20 cellular contexts compared by ENCODE assay signal in the genomic region with DNA sequence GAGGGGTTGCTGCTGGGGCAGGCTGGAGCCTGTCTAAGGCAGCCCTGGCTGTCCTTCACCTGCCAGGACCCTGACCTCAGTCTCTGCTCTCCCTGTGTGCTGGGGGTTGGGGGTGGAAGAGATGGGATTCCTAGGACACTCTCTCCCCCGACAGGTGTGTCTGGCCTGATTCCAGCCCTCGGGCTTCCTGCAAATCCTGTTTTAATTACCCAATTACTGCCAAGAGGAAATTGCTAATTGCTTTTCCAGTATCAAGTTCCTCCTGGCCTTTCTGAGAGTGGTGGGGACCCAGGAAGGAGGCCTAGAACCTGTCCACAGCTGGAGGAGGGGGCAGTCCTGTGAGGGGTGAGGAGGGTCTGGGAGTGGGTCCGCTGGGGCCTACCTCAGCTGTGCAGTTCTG. TPM values are rescaled to one million over a fixed set of nuclear protein-coding genes. Genes with fewer than 3 reads are reported as not detected.
DNase-seq lines count a peak whose midpoint lies in the region; ATAC-seq and TF ChIP-seq lines count a peak whose summit lies in the region.
"Had no signal": no experiment of that assay in that cellular context is flagged by ENCODE, and none has a peak within 500 bp of the region (broad histone marks: within the 10 kb centered on the region; RNA-seq: fewer than 3 reads in every experiment).

No MANE protein-coding gene starts in this region.

- no peaks in the 10 kb centered on the region for H3K27me3 ChIP-seq in lower lobe of right lung (ENCODE audit: low read depth)
- no peaks in the 10 kb centered on the region for H3K27me3 ChIP-seq in body of pancreas
- H3K27me3 ChIP-seq: heart left ventricle had no signal

- H3K9me3 Mint-ChIP-seq in stimulated activated effector memory CD8-positive, alpha-beta T cell treated with anti-CD3 and anti-CD28 coated beads, Interleukin-12 subunit alpha, Interleukin-12 subunit beta, amount 100 ng/mL, for 72 hours, result no peaks in the 10 kb centered on the region
- H3K9me3 Mint-ChIP-seq: activated B cell treated with CpG ODN at 0.5 μM for 24 hours; activated naive CD4-positive, alpha-beta T cell treated with anti-CD3 and anti-CD28 coated beads, Interleukin-2, amount 50 U/mL, for 72 hours; HFFc6; immature natural killer cell; naive thymus-derived CD8-positive, alpha-beta T cell had no signal

- ATAC-seq in lower lobe of right lung, result no peak
- ATAC-seq in stimulated activated effector memory CD8-positive, alpha-beta T cell treated with anti-CD3 and anti-CD28 coated beads, Interleukin-12 subunit alpha, Interleukin-12 subunit beta, amount 100 ng/mL, for 72 hours, result no peak
- ATAC-seq in GM18873 (IDR thresholded peaks at IDR 0.05; ENCODE audit: low FRiP score, unreplicated experiment), result no peak
- ATAC-seq in body of pancreas, result no peak
- ATAC-seq: activated CD8-positive, alpha-beta T cell treated with anti-CD3 and anti-CD28 coated beads, Interleukin-2, amount 10 ng/mL, durations not matched to agents 7 days and 5 days; activated naive CD4-positive, alpha-beta T cell treated with anti-CD3 and anti-CD28 coated beads, Interleukin-2, amount 50 U/mL, for 72 hours; GM12878; heart left ventricle; naive thymus-derived CD8-positive, alpha-beta T cell had no signal

- H3K27ac ChIP-seq in C4-2B (peak overlapping the region; percentile 63), lower lobe of right lung (peak overlapping the region; percentile 41), body of pancreas (no peak overlapping the region)
- H3K27ac ChIP-seq: heart left ventricle had no signal

- H3K4me3 ChIP-seq in lower lobe of right lung (no peak overlapping the region), body of pancreas (no peak overlapping the region)
- H3K4me3 ChIP-seq: GM12878, heart left ventricle had no signal

- WGBS in body of pancreas, 2 donors, result 14 to 40% methylated on average over 2 to 3 of the region's 3 CpGs

- intact Hi-C loops in lower lobe of right lung (cut with DNase I), result no loop called here
- intact Hi-C loops in body of pancreas (cut with DNase I), result no loop called here

- H3K4me1 Mint-ChIP-seq in stimulated activated effector memory CD8-positive, alpha-beta T cell treated with anti-CD3 and anti-CD28 coated beads, Interleukin-12 subunit alpha, Interleukin-12 subunit beta, amount 100 ng/mL, for 72 hours, result no peaks in the 10 kb centered on the region
- H3K4me1 Mint-ChIP-seq: immature natural killer cell had no signal

- no peak for TF ChIP-seq CTCF in C4-2B (conservative IDR thresholded peaks at IDR 0.05)
- TF ChIP-seq CTCF in lower lobe of right lung (IDR thresholded peaks at IDR 0.05), result no peak
- no peak for TF ChIP-seq CTCF in body of pancreas (IDR thresholded peaks at IDR 0.05)

- peaks cover 61% of the 10 kb centered on the region for H3K4me1 ChIP-seq in lower lobe of right lung
- peaks cover 24% of the 10 kb centered on the region for H3K4me1 ChIP-seq in body of pancreas

- H3K27ac Mint-ChIP-seq in stimulated activated effector memory CD8-positive, alpha-beta T cell treated with anti-CD3 and anti-CD28 coated beads, Interleukin-12 subunit alpha, Interleukin-12 subunit beta, amount 100 ng/mL, for 72 hours, result no peak overlapping the region
- H3K27ac Mint-ChIP-seq: activated B cell treated with CpG ODN at 0.5 μM for 24 hours; activated CD8-positive, alpha-beta T cell treated with anti-CD3 and anti-CD28 coated beads, Interleukin-2, amount 10 ng/mL, durations not matched to agents 7 days and 5 days; immature natural killer cell had no signal

- H3K9me3 ChIP-seq in lower lobe of right lung (no peaks in the 10 kb centered on the region), body of pancreas (no peaks in the 10 kb centered on the region)
- H3K9me3 ChIP-seq: heart left ventricle had no signal

- TF ChIP-seq RAD21 in Ishikawa (IDR thresholded peaks at IDR 0.05; ENCODE audit: low read depth), result no peak

- no peak overlapping the region for H3K4me3 Mint-ChIP-seq in stimulated activated effector memory CD8-positive, alpha-beta T cell treated with anti-CD3 and anti-CD28 coated beads, Interleukin-12 subunit alpha, Interleukin-12 subunit beta, amount 100 ng/mL, for 72 hours
- H3K4me3 Mint-ChIP-seq: activated B cell treated with CpG ODN at 0.5 μM for 24 hours; activated CD8-positive, alpha-beta T cell treated with anti-CD3 and anti-CD28 coated beads, Interleukin-2, amount 10 ng/mL, durations not matched to agents 7 days and 5 days; HFFc6; immature natural killer cell; naive thymus-derived CD8-positive, alpha-beta T cell had no signal

- peak; percentile 83 for DNase-seq in NCI-H69 (lab: John Stamatoyannopoulos, UW)
- no peak for DNase-seq in lower lobe of right lung
- no peak for DNase-seq in stimulated activated effector memory CD8-positive, alpha-beta T cell treated with anti-CD3 and anti-CD28 coated beads, Interleukin-12 subunit alpha, Interleukin-12 subunit beta, amount 100 ng/mL, for 72 hours (ENCODE audit: low spot score in 2 of 2)
- no peak for DNase-seq in NCI-H226
- DNase-seq in body of pancreas, result no peak
- DNase-seq: activated B cell treated with CpG ODN at 0.5 μM for 24 hours; activated CD8-positive, alpha-beta T cell treated with anti-CD3 and anti-CD28 coated beads, Interleukin-2, amount 10 ng/mL, durations not matched to agents 7 days and 5 days; activated T-cell treated with anti-CD3 and anti-CD28 coated beads, Interleukin-2, amount 50 U/mL, for 48 hours; GF-D8; heart left ventricle; HFFc6; immature natural killer cell; naive thymus-derived CD8-positive, alpha-beta T cell; NCI-H2107; SHP77 treated with DMSO at 0.1 percent for 48 hours had no signal

- H3K36me3 ChIP-seq in lower lobe of right lung (no peaks in the 10 kb centered on the region), body of pancreas (replicated peaks in 1 of 2; ENCODE audit: insufficient read depth in 1 of 2, low read depth in 2 of 2) (no peaks in the 10 kb centered on the region)

- H3K36me3 Mint-ChIP-seq in stimulated activated effector memory CD8-positive, alpha-beta T cell treated with anti-CD3 and anti-CD28 coated beads, Interleukin-12 subunit alpha, Interleukin-12 subunit beta, amount 100 ng/mL, for 72 hours, result no peaks in the 10 kb centered on the region
- H3K36me3 Mint-ChIP-seq: activated naive CD4-positive, alpha-beta T cell treated with anti-CD3 and anti-CD28 coated beads, Interleukin-2, amount 50 U/mL, for 72 hours; immature natural killer cell had no signal

- TF ChIP-seq POLR2A in body of pancreas (IDR thresholded peaks at IDR 0.05), result no peak

- TF ChIP-seq EP300 in Ishikawa (IDR thresholded peaks at IDR 0.05; ENCODE audit: borderline replicate concordance), result 0 out of 2 replicates have a peak, but pooled peaks have one; percentile 19

TF ChIP-seq in Ishikawa, 13 proteins besides CTCF, POLR2A, EP300 and RAD21:
- TF ChIP-seq TAF1 (IDR thresholded peaks at IDR 0.05; ENCODE audit: low read depth) (no peak), NFIC (IDR thresholded peaks at IDR 0.05) (peak; percentile 80), CREB1 (IDR thresholded peaks at IDR 0.05; ENCODE audit: low read depth) (no peak), ZBTB7A (IDR thresholded peaks at IDR 0.05; ENCODE audit: low read depth) (0 out of 2 replicates have a peak, but pooled peaks have one; percentile 12), CEBPB (IDR thresholded peaks at IDR 0.05) (no peak), YY1 (IDR thresholded peaks at IDR 0.05; ENCODE audit: low read depth) (no peak), EGR1 (IDR thresholded peaks at IDR 0.05) (no peak), TCF12 (IDR thresholded peaks at IDR 0.05; ENCODE audit: low read depth) (no peak; the same call in 1 of the 2 replicates), FOXM1 (IDR thresholded peaks at IDR 0.05; ENCODE audit: borderline replicate concordance, low read depth) (no peak), REST (IDR thresholded peaks at IDR 0.05; ENCODE audit: low read depth) (no peak), TEAD4 (IDR thresholded peaks at IDR 0.05) (peak; percentile 16; the same call in 1 of the 2 replicates)
- TF ChIP-seq, protein P1, sequence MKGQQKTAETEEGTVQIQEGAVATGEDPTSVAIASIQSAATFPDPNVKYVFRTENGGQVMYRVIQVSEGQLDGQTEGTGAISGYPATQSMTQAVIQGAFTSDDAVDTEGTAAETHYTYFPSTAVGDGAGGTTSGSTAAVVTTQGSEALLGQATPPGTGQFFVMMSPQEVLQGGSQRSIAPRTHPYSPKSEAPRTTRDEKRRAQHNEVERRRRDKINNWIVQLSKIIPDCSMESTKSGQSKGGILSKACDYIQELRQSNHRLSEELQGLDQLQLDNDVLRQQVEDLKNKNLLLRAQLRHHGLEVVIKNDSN (IDR thresholded peaks at IDR 0.05), result no peak
- TF ChIP-seq, protein P2, sequence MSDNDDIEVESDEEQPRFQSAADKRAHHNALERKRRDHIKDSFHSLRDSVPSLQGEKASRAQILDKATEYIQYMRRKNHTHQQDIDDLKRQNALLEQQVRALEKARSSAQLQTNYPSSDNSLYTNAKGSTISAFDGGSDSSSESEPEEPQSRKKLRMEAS (IDR thresholded peaks at IDR 0.05), result no peak

RNA-seq across cellular contexts. Expression of gene PLXNA1, which starts 15.8 kb away (rescaled TPM):
- total RNA-seq in lower lobe of right lung (48.1 TPM), body of pancreas (10 to 100 TPM; 13.2 to 25.1 TPM)

Comparison
In these comparisons a context has a peak if more than half of its experiments do, and no peak if none do; other contexts are left out.
1. H3K27ac ChIP-seq: peak in C4-2B (single experiment) and lower lobe of right lung (single experiment); none in body of pancreas (0 of 4).